8 cellular contexts compared by ENCODE assay signal in genomic region chr7:36279251-36279925, GRCh38.
A peak's percentile ranks its signal among the peaks of the same experiment; 100 is the strongest.
DNase-seq lines count a peak whose midpoint lies in the region; ATAC-seq, FAIRE-seq and TF ChIP-seq lines count a peak whose summit lies in the region.

No MANE protein-coding gene starts in this region.

- no peaks in the 10 kb centered on the region for H3K79me2 ChIP-seq in H1 (ENCODE audit: control insufficient read depth in 1 of 2, insufficient read depth in 2 of 2, low read length in 2 of 2)

- no peak for TF ChIP-seq POLR2A in H1 (IDR thresholded peaks at IDR 0.05; ENCODE audit: control extremely low read depth in 1 of 2, low read depth in 2 of 2, low read length in 2 of 2)

- peak overlapping the region; percentile 9 for H3K4ac ChIP-seq in H1 (replicated peaks; ENCODE audit: insufficient read length, low read depth, low read length)

- peaks cover 15 to 25% of the 10 kb centered on the region in 2 donors for H3K36me3 Mint-ChIP-seq in CD14-positive monocyte

- H3K4me1 ChIP-seq in H1 (replicated peaks in 1 of 4; ENCODE audit: control insufficient read depth in 3 of 4, insufficient read depth in 4 of 4, low read length in 3 of 4) (peaks cover 27 to 66% (median 49%) of the 10 kb centered on the region in 4 experiments), kidney (ENCODE audit: control insufficient read depth in 1 of 2, insufficient read depth in 1 of 2, low read depth in 1 of 2, low read length in 2 of 2) (peaks cover 5 to 15% of the 10 kb centered on the region in 2 donors)

- H2BK20ac ChIP-seq in H1 (ENCODE audit: low read length) = peak overlapping the region; percentile 98

- peak overlapping the region; percentile 29 for H4K91ac ChIP-seq in H1 (replicated peaks; ENCODE audit: insufficient read length, low read length)

- peaks cover 54% of the 10 kb centered on the region for H3K4me1 Mint-ChIP-seq in CD14-positive monocyte

- peak overlapping the region; percentile 44 for H2AK5ac ChIP-seq in H1 (ENCODE audit: low read depth, low read length)

- intact Hi-C loops in CD14-positive monocyte (cut with micrococcal nuclease) (no loop called here), kidney (cut with DNase I) (no loop called here)

- H3K4me3 ChIP-seq in H1 (ENCODE audit: extremely low read depth in 1 of 4, insufficient read depth in 2 of 4, low read depth in 3 of 4, low read length in 4 of 4) = no peak overlapping the region
- no peak overlapping the region for H3K4me3 ChIP-seq in kidney (ENCODE audit: low read length in 2 of 2)

- TF ChIP-seq CTCF in CD14-positive monocyte (IDR thresholded peaks at IDR 0.05) = no peak
- TF ChIP-seq CTCF in H1 (IDR thresholded peaks at IDR 0.05; ENCODE audit: control extremely low read depth in 1 of 3, insufficient read depth in 1 of 3, low read depth in 1 of 3, low read length in 3 of 3) = no peak
- no peak for TF ChIP-seq CTCF in kidney (IDR thresholded peaks at IDR 0.05; ENCODE audit: borderline replicate concordance, extremely low read depth, insufficient read depth)

- no peak overlapping the region for H2AFZ ChIP-seq in H1 (ENCODE audit: low read length)

- no peaks in the 10 kb centered on the region for H3K23me2 ChIP-seq in H1 (ENCODE audit: low read depth, low read length)

- H2BK5ac ChIP-seq in H1 (ENCODE audit: low read depth, low read length) = peak overlapping the region; percentile 48; the same call in 1 of the 2 replicates

- H4K8ac ChIP-seq in H1 (ENCODE audit: extremely low read depth, insufficient read depth, low read length) = no peak overlapping the region

- no peaks in the 10 kb centered on the region for H3K36me3 ChIP-seq in H1 (ENCODE audit: control insufficient read depth in 2 of 4, insufficient read depth in 4 of 4, low read length in 3 of 4)
- H3K36me3 ChIP-seq in kidney (ENCODE audit: control insufficient read depth in 1 of 2, insufficient read depth in 2 of 2, low read length in 2 of 2) = no peaks in the 10 kb centered on the region

- WGBS in H1 (ENCODE audit: extremely low coverage in 1 of 2, insufficient coverage in 1 of 2, insufficient read length in 1 of 2, insufficient replicate concordance in 2 of 2, low coverage in 1 of 2, low lambda C conversion rate in 2 of 2, missing lambda C conversion rate in 1 of 2), 2 experiments = 77% methylated on average over 9 of the region's 9 CpGs; no CpG with 5 or more reads in 1 of the 2 experiments

- H3K14ac ChIP-seq in H1 (ENCODE audit: insufficient read length) = no peak overlapping the region

- peak; percentile 46 for ATAC-seq in GM19397 (IDR thresholded peaks at IDR 0.05; ENCODE audit: unreplicated experiment)
- ATAC-seq in HG03159 (IDR thresholded peaks at IDR 0.05; ENCODE audit: unreplicated experiment) = peak; percentile 83

- FAIRE-seq in H1 (lab: Jason Lieb, UNC) (no peak), kidney (lab: Jason Lieb, UNC) (no peak)

- peak overlapping the region; percentile 45; the same call in 1 of the 2 replicates for H2BK12ac ChIP-seq in H1 (ENCODE audit: low read depth, low read length)

- no peak overlapping the region for H4K5ac ChIP-seq in H1 (ENCODE audit: insufficient read length, low read depth, low read length)

- CTCF ChIA-PET in H1 (lab: Charles Lee; ENCODE audit: partially characterized antibody) (interaction anchor here (1.2 to 7.6 kb wide), 6 partner anchors 11 to 258 kb away, joined by 3 to 35 read pairs (median 4); no protein-coding TSS in a partner anchor), HEK293T (lab: Yijun Ruan, JAX) (interaction anchor here (2.0 kb wide), 1 partner anchor 151 kb away, joined by 5 read pairs; no protein-coding TSS in a partner anchor)

- no peak overlapping the region for H3K4me3 Mint-ChIP-seq in CD14-positive monocyte

- peak overlapping the region; percentile 64 for H3K18ac ChIP-seq in H1 (ENCODE audit: extremely low read depth, low read length)

- H3K79me1 ChIP-seq in H1 (ENCODE audit: low read depth, low read length) = no peaks in the 10 kb centered on the region

- H3K27ac ChIP-seq in H1 (ENCODE audit: low read depth, low read length) (no peak overlapping the region), kidney (ENCODE audit: low read depth in 2 of 2, low read length in 2 of 2) (no peak overlapping the region)

- peak overlapping the region in 6 of 7 donors; percentile 38 to 94 (median 89) for H3K27ac Mint-ChIP-seq in CD14-positive monocyte

- H3K9me3 ChIP-seq in H1 (ENCODE audit: insufficient read depth in 2 of 2, low read depth in 1 of 2, low read length in 1 of 2) = no peaks in the 10 kb centered on the region
- H3K9me3 ChIP-seq in kidney (ENCODE audit: control insufficient read depth in 1 of 2, low read length in 2 of 2) = no peaks in the 10 kb centered on the region

- H3K9me3 Mint-ChIP-seq in CD14-positive monocyte = peaks cover 0 to 4% (median 0%) of the 10 kb centered on the region in 7 donors

- no peak overlapping the region for H3K23ac ChIP-seq in H1 (ENCODE audit: insufficient read length)

- DNase-seq in CD14-positive monocyte (ENCODE audit: low spot score) (no peak), H1 (ENCODE audit: low read depth in 1 of 2, low spot score in 2 of 2) (peak in 1 of 2 experiments; percentile 39), kidney (no peak), HEK293T (ENCODE audit: extremely low spot score) (no peak), SHP77 treated with DMSO at 0.1 percent for 48 hours (lab: John Stamatoyannopoulos, UW) (no peak), DMS 273 (lab: John Stamatoyannopoulos, UW; ENCODE audit: unreplicated experiment) (no peak)

- H3K27me3 ChIP-seq in H1 (replicated peaks in 1 of 4; ENCODE audit: control insufficient read depth in 3 of 4, extremely low read depth in 1 of 4, insufficient read depth in 3 of 4, low read length in 3 of 4) = no peaks in the 10 kb centered on the region

- H2BK120ac ChIP-seq in H1 (replicated peaks; ENCODE audit: low read depth, low read length) = peak overlapping the region; percentile 80

- no peaks in the 10 kb centered on the region for H4K20me1 ChIP-seq in H1 (replicated peaks in 1 of 2; ENCODE audit: control insufficient read depth in 1 of 2, insufficient read depth in 2 of 2, low read length in 2 of 2)

- peak overlapping the region in 1 of 2 experiments; percentile 27; a peak in 1 of 4 replicates for H3K4me2 ChIP-seq in H1 (ENCODE audit: insufficient read depth in 1 of 2, low read depth in 2 of 2, low read length in 2 of 2)

- no peak overlapping the region for H3K56ac ChIP-seq in H1 (replicated peaks; ENCODE audit: insufficient read length, low read depth, low read length)

- H3K9ac ChIP-seq in H1 (replicated peaks in 1 of 4; ENCODE audit: extremely low read depth in 1 of 4, low read depth in 3 of 4, low read length in 3 of 4) (no peak overlapping the region), kidney (ENCODE audit: low read length in 2 of 2) (no peak overlapping the region)

- peaks cover 0 to 5% (median 2%) of the 10 kb centered on the region in 3 donors for H3K27me3 Mint-ChIP-seq in CD14-positive monocyte (ENCODE audit: low read depth in 3 of 3)

- TF ChIP-seq RAD21 in H1 (IDR thresholded peaks at IDR 0.05 in 1 of 2, conservative IDR thresholded peaks at IDR 0.05 in 1 of 2; ENCODE audit: low read depth in 2 of 2, low read length in 2 of 2) = no peak

- POLR2A ChIA-PET in H1 (lab: Charles Lee; ENCODE audit: partially characterized antibody) = interaction anchor here (1.3 kb wide), 1 partner anchor 15 kb away, joined by 3 read pairs; no protein-coding TSS in a partner anchor
- POLR2A ChIA-PET in HEK293T (lab: Yijun Ruan, JAX) = no interaction called here

- no peak for TF ChIP-seq EP300 in H1 (IDR thresholded peaks at IDR 0.05; ENCODE audit: borderline replicate concordance in 1 of 2, low read depth in 2 of 2, low read length in 2 of 2)

- H2BK15ac ChIP-seq in H1 (ENCODE audit: low read length) = peak overlapping the region; percentile 37; the same call in 1 of the 2 replicates

TF ChIP-seq in H1, 55 proteins besides CTCF, POLR2A, EP300 and RAD21:
- no peak for TF ChIP-seq KDM5A (IDR thresholded peaks at IDR 0.05; ENCODE audit: low read length)
- TF ChIP-seq CREB1 (IDR thresholded peaks at IDR 0.05) = no peak

TF ChIP-seq in HEK293T, 16 proteins besides CTCF, POLR2A, EP300 and RAD21:
- TF ChIP-seq FOXK2 (IDR thresholded peaks at IDR 0.05) (no peak), PKNOX1 (IDR thresholded peaks at IDR 0.05) (no peak), FOXM1 (IDR thresholded peaks at IDR 0.05; ENCODE audit: borderline replicate concordance) (no peak), SUZ12 (IDR thresholded peaks at IDR 0.05) (no peak), BHLHE40 (IDR thresholded peaks at IDR 0.05; ENCODE audit: borderline replicate concordance) (no peak), FOXA1 (IDR thresholded peaks at IDR 0.05) (no peak), ARNT (IDR thresholded peaks at IDR 0.05) (no peak), LEF1 (IDR thresholded peaks at IDR 0.05; ENCODE audit: borderline replicate concordance) (no peak), NFRKB (IDR thresholded peaks at IDR 0.05) (no peak), CTBP1 (IDR thresholded peaks at IDR 0.05; ENCODE audit: borderline replicate concordance) (no peak), ELF4 (IDR thresholded peaks at IDR 0.05) (no peak), L3MBTL2 (conservative IDR thresholded peaks at IDR 0.05) (no peak), SP1 (IDR thresholded peaks at IDR 0.05) (no peak), HDGF (IDR thresholded peaks at IDR 0.05; ENCODE audit: borderline replicate concordance) (no peak), TARDBP (IDR thresholded peaks at IDR 0.05) (no peak)
